ENCODE assay signal across 24 cellular contexts in genomic region chr15:73357999-73358665, GRCh38. TPM values are rescaled to one million over a fixed set of nuclear protein-coding genes. Genes with fewer than 3 reads are reported as not detected.
DNase-seq lines count a peak whose midpoint lies in the region; ATAC-seq, FAIRE-seq and TF ChIP-seq lines count a peak whose summit lies in the region.
"Had no signal": no experiment of that assay in that cellular context is flagged by ENCODE, and none has a peak within 500 bp of the region (broad histone marks: within the 10 kb centered on the region; RNA-seq: fewer than 3 reads in every experiment).

No MANE protein-coding gene starts in this region.

- DNase-seq in Calu3, result peak; percentile 36
- peak; percentile 70 for DNase-seq in NCI-H1105 (lab: John Stamatoyannopoulos, UW)
- peak; percentile 16 for DNase-seq in RCC 7860 (ENCODE audit: low spot score)
- no peak for DNase-seq in right lobe of liver
- no peak for DNase-seq in activated CD8-positive, alpha-beta memory T cell treated with anti-CD3 and anti-CD28 coated beads for 24 hours
- no peak for DNase-seq in NCI-H446 (lab: John Stamatoyannopoulos, UW)
- DNase-seq: activated CD4-positive, alpha-beta memory T cell treated with anti-CD3 and anti-CD28 coated beads, Interleukin-2, amount 10 ng/mL, durations not matched to agents 7 days and 5 days; activated naive CD4-positive, alpha-beta T cell treated with anti-CD3 and anti-CD28 coated beads, Interleukin-2, amount 50 U/mL, for 16 hours; activated T-cell treated with anti-CD3 and anti-CD28 coated beads, Interleukin-2, amount 50 U/mL, for 24 hours; aorta; CD4-positive, CD25-positive, alpha-beta regulatory T cell; DND-41; endodermal cell; KBM-7; MV-4-11; NCI-H446 treated with DMSO at 0.1 percent for 48 hours; SIG-M5; stimulated activated CD4-positive, alpha-beta T cell treated with anti-CD3 and anti-CD28 coated beads, Interleukin-12 subunit alpha, Interleukin-12 subunit beta, amount 100 ng/mL, for 4 hours; substantia nigra; T-helper 2 cell had no signal

- intact Hi-C loops in Calu3 (cut with micrococcal nuclease; ENCODE audit: unreplicated experiment) (no loop called here), right lobe of liver (cut with DNase I) (no loop called here)

- peak in 3 of 4 donors; percentile 28 to 55 (median 37) for ATAC-seq in right lobe of liver
- no peak for ATAC-seq in GM19324 (IDR thresholded peaks at IDR 0.05; ENCODE audit: low FRiP score, unreplicated experiment)
- no peak for ATAC-seq in GM19328 (IDR thresholded peaks at IDR 0.05; ENCODE audit: unreplicated experiment)
- ATAC-seq: WTC11 had no signal

- TF ChIP-seq POLR2A in right lobe of liver (IDR thresholded peaks at IDR 0.05), result no peak

- no peaks in the 10 kb centered on the region for H3K27me3 ChIP-seq in right lobe of liver

- no peaks in the 10 kb centered on the region for H3K4me1 Mint-ChIP-seq in Calu3 (ENCODE audit: low read depth, unreplicated experiment)
- H3K4me1 Mint-ChIP-seq: activated CD4-positive, alpha-beta memory T cell treated with anti-CD3 and anti-CD28 coated beads, Interleukin-2, amount 10 ng/mL, durations not matched to agents 7 days and 5 days; CD4-positive, CD25-positive, alpha-beta regulatory T cell had no signal

- no peaks in the 10 kb centered on the region for H3K9me3 Mint-ChIP-seq in Calu3 (ENCODE audit: low read depth, unreplicated experiment)
- H3K9me3 Mint-ChIP-seq: activated CD4-positive, alpha-beta memory T cell treated with anti-CD3 and anti-CD28 coated beads, Interleukin-2, amount 10 ng/mL, durations not matched to agents 7 days and 5 days; activated T-cell treated with anti-CD3 and anti-CD28 coated beads, Interleukin-2, amount 50 U/mL, for 24 hours; CD4-positive, CD25-positive, alpha-beta regulatory T cell; endodermal cell; WTC11 had no signal

- FAIRE-seq in RCC 7860 (lab: Jason Lieb, UNC), result no peak

- TF ChIP-seq CTCF in Calu3 (IDR thresholded peaks at IDR 0.05; ENCODE audit: unreplicated experiment), result no peak
- TF ChIP-seq CTCF in right lobe of liver (IDR thresholded peaks at IDR 0.05), result no peak

- no peak overlapping the region for H3K27ac Mint-ChIP-seq in Calu3 (ENCODE audit: unreplicated experiment)
- H3K27ac Mint-ChIP-seq: activated CD4-positive, alpha-beta memory T cell treated with anti-CD3 and anti-CD28 coated beads, Interleukin-2, amount 10 ng/mL, durations not matched to agents 7 days and 5 days; activated T-cell treated with anti-CD3 and anti-CD28 coated beads, Interleukin-2, amount 50 U/mL, for 24 hours; CD4-positive, CD25-positive, alpha-beta regulatory T cell; endodermal cell; WTC11 had no signal

- H3K4me3 Mint-ChIP-seq in Calu3 (ENCODE audit: low read depth, unreplicated experiment), result no peak overlapping the region
- H3K4me3 Mint-ChIP-seq: activated CD4-positive, alpha-beta memory T cell treated with anti-CD3 and anti-CD28 coated beads, Interleukin-2, amount 10 ng/mL, durations not matched to agents 7 days and 5 days; activated T-cell treated with anti-CD3 and anti-CD28 coated beads, Interleukin-2, amount 50 U/mL, for 24 hours; CD4-positive, CD25-positive, alpha-beta regulatory T cell; endodermal cell; WTC11 had no signal

- no peaks in the 10 kb centered on the region for H3K36me3 ChIP-seq in right lobe of liver

- no peaks in the 10 kb centered on the region for H3K4me1 ChIP-seq in right lobe of liver

- peaks cover 79% of the 10 kb centered on the region for H3K27me3 Mint-ChIP-seq in Calu3 (ENCODE audit: unreplicated experiment)

- H3K9me3 ChIP-seq in right lobe of liver, result no peaks in the 10 kb centered on the region

- BruUV-seq in Calu3 (replicated peaks; lab: Mats Ljungman, UMichigan), result no TSS peak

- no peaks in the 10 kb centered on the region for H3K36me3 Mint-ChIP-seq in Calu3 (ENCODE audit: insufficient read depth, unreplicated experiment)
- H3K36me3 Mint-ChIP-seq: CD4-positive, CD25-positive, alpha-beta regulatory T cell; WTC11 had no signal

- 50% methylated on average over 2 of the region's 9 CpGs for WGBS in right lobe of liver (ENCODE audit: insufficient coverage, low coverage, low lambda C conversion rate, missing lambda C conversion rate)

- H3K4me3 ChIP-seq in right lobe of liver, result no peak overlapping the region

- H3K27ac ChIP-seq in right lobe of liver, result no peak overlapping the region
- H3K27ac ChIP-seq: HL-60 had no signal

- CTCF ChIA-PET in Calu3 (lab: Charles Lee), result no interaction called here

RNA-seq across cellular contexts. Expression of gene HCN4, which starts 10.6 kb away (rescaled TPM):
- total RNA-seq in Calu3 (2022), result 0.07 TPM in 2 replicates
- under 1 TPM in 1 of 6 experiments, not detected in 5; 0.06 TPM for total RNA-seq in right lobe of liver
- total RNA-seq: activated CD4-positive, alpha-beta memory T cell treated with anti-CD3 and anti-CD28 coated beads, Interleukin-2, amount 10 ng/mL, durations not matched to agents 7 days and 5 days; aorta; CD4-positive, CD25-positive, alpha-beta regulatory T cell had no signal

Comparison
In these comparisons a context has a peak if more than half of its experiments do, and no peak if none do; other contexts are left out.
1. DNase-seq: peak in Calu3 (single experiment), NCI-H1105 (single experiment) and RCC 7860 (single experiment); none in right lobe of liver (0 of 3), activated CD8-positive, alpha-beta memory T cell treated with anti-CD3 and anti-CD28 coated beads for 24 hours (single experiment) and NCI-H446 (0 of 2).
2. ATAC-seq: peak in right lobe of liver (3 of 4); none in GM19324 (single experiment) and GM19328 (single experiment).